Comparison of ENCODE assay signal across 13 cellular contexts in the genomic region with DNA sequence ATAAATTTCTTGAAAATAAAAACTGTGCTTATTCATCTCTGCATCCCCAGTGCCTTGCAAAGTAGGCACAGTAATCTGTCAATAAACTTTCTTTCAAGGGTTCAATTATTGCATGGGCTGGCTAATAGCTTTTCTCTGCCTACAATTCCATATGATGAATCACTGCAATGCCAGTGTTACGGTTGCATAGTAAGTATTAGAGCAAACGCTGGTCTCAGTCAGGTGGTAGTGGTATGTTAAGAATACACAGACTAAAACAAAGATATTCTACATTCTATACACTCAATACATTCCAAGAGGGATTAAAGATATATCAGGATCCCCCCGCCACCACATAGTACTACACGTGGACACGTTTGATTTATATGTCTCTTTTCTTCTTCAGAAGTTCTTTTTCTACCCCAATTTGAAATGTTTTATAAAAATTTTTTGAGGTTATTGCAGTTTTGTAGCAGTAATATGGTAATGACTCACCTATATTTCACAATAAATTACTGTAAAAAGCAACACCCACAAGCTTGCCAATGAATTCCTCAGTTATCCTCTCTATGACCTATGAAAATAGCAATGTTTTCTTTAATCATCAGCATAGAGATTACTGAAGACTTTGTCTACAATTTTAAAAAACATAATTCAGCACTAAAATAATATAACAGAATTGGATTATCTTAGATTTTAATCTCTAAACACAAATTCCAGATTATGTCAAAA.
DNase-seq lines count a peak whose midpoint lies in the region; TF ChIP-seq lines count a peak whose summit lies in the region.
"Had no signal": no experiment of that assay in that cellular context is flagged by ENCODE, and none has a peak within 500 bp of the region (broad histone marks: within the 10 kb centered on the region; RNA-seq: fewer than 3 reads in every experiment).

No MANE protein-coding gene starts in this region.

- H3K36me3 ChIP-seq in MG63, result no peaks in the 10 kb centered on the region

- no peaks in the 10 kb centered on the region for H3K27me3 ChIP-seq in MG63

- H3K4me3 ChIP-seq in MG63, result no peak overlapping the region
- no peak overlapping the region for H3K4me3 ChIP-seq in choroid plexus epithelial cell (ENCODE audit: low read depth, low read length)

- no peak for TF ChIP-seq CTCF in choroid plexus epithelial cell (conservative IDR thresholded peaks at IDR 0.05; ENCODE audit: low read depth, low read length)

- no peaks in the 10 kb centered on the region for H3K9me3 ChIP-seq in MG63

- DNase-seq in AML-193 (lab: John Stamatoyannopoulos, UW), result peak; percentile 51 to 55
- DNase-seq in MG63, result peak; percentile 46
- peak; percentile 90 for DNase-seq in choroid plexus epithelial cell (ENCODE audit: low read depth)
- peak; percentile 31 for DNase-seq in myocyte (ENCODE audit: low read depth)
- no peak for DNase-seq in NCI-H1930 (lab: John Stamatoyannopoulos, UW)
- no peak for DNase-seq in COLO668 (lab: John Stamatoyannopoulos, UW; ENCODE audit: unreplicated experiment)
- DNase-seq in stimulated activated CD4-positive, alpha-beta T cell treated with anti-CD3 and anti-CD28 coated beads, Interleukin-15, amount 100 ng/mL, for 24 hours, result no peak
- no peak for DNase-seq in KG1 (lab: John Stamatoyannopoulos, UW)
- DNase-seq: activated CD8-positive, alpha-beta memory T cell treated with anti-CD3 and anti-CD28 coated beads, Interleukin-2, amount 10 ng/mL, durations not matched to agents 7 days and 5 days; hippocampal formation; NCI-H526; substantia nigra; T-helper 2 cell had no signal

Comparison
In these comparisons a context has a peak if more than half of its experiments do, and no peak if none do; other contexts are left out.
1. DNase-seq: peak in AML-193 (2 of 2), MG63 (single experiment), choroid plexus epithelial cell (single experiment) and myocyte (single experiment); none in NCI-H1930 (0 of 2), COLO668 (single experiment), stimulated activated CD4-positive, alpha-beta T cell treated with anti-CD3 and anti-CD28 coated beads, Interleukin-15, amount 100 ng/mL, for 24 hours (single experiment) and KG1 (single experiment).